Comparison of ENCODE assay signal across 9 cellular contexts in genomic region chr6:24520929-24521546, GRCh38. TPM values are rescaled to one million over a fixed set of nuclear protein-coding genes. Genes with fewer than 3 reads are reported as not detected.
DNase-seq lines count a peak whose midpoint lies in the region; ATAC-seq and TF ChIP-seq lines count a peak whose summit lies in the region.
"Had no signal": no experiment of that assay in that cellular context is flagged by ENCODE, and none has a peak within 500 bp of the region (broad histone marks: within the 10 kb centered on the region; RNA-seq: fewer than 3 reads in every experiment).

No MANE protein-coding gene starts in this region.

- no peaks in the 10 kb centered on the region for H3K4me1 ChIP-seq in CD4-positive, alpha-beta memory T cell (ENCODE audit: insufficient read depth, low read length)

- H3K9me3 ChIP-seq in CD4-positive, alpha-beta memory T cell (ENCODE audit: control insufficient read depth in 1 of 2, low read length in 2 of 2): no peaks in the 10 kb centered on the region

- no peak overlapping the region for H3K4me3 Mint-ChIP-seq in CD4-positive, alpha-beta memory T cell
- H3K4me3 Mint-ChIP-seq: T-helper 1 cell treated with Interleukin-12 subunit alpha and Interleukin-12 subunit beta and Interleukin-4 antibody, amounts not matched to agents 30 μg/mL and 1 μg/mL, for 36 hours had no signal

- no peaks in the 10 kb centered on the region for H3K4me1 Mint-ChIP-seq in CD4-positive, alpha-beta memory T cell

- CTCF ChIA-PET in CD4-positive, alpha-beta memory T cell (lab: Charles Lee; ENCODE audit: partially characterized antibody): interaction anchor here (0.6 to 3.3 kb wide), 13 partner anchors 8 to 90 kb away, joined by 3 to 34 read pairs (median 3); partner anchors contain the start of gene ALDH5A1

- H3K27ac Mint-ChIP-seq in CD4-positive, alpha-beta memory T cell: no peak overlapping the region
- H3K27ac Mint-ChIP-seq: T-helper 1 cell treated with Interleukin-12 subunit alpha and Interleukin-12 subunit beta and Interleukin-4 antibody, amounts not matched to agents 30 μg/mL and 1 μg/mL, for 36 hours had no signal

- H3K9me3 Mint-ChIP-seq in CD4-positive, alpha-beta memory T cell: no peaks in the 10 kb centered on the region
- H3K9me3 Mint-ChIP-seq: T-helper 1 cell treated with Interleukin-12 subunit alpha and Interleukin-12 subunit beta and Interleukin-4 antibody, amounts not matched to agents 30 μg/mL and 1 μg/mL, for 36 hours had no signal

- H3K36me3 ChIP-seq in CD4-positive, alpha-beta memory T cell (ENCODE audit: insufficient read depth, low read length): peaks cover 3% of the 10 kb centered on the region

- DNase-seq in CD4-positive, alpha-beta memory T cell: peak in 3 of 5 donors; percentile 10 to 13 (median 13)
- DNase-seq in SK-N-DZ (ENCODE audit: low spot score) (peak; percentile 46), cardiac fibroblast (ENCODE audit: low read depth in 2 of 2) (peak; percentile 38 to 41), left lobe of liver (ENCODE audit: low spot score) (peak; percentile 68), COR-L47 (lab: John Stamatoyannopoulos, UW) (no peak)
- DNase-seq in stimulated activated naive CD4-positive, alpha-beta T cell treated with Interleukin-2 at 50 U/mL for 16 hours (lab: John Stamatoyannopoulos, UW): peak; percentile 12

- H3K27ac ChIP-seq in CD4-positive, alpha-beta memory T cell (ENCODE audit: low read depth, low read length): no peak overlapping the region

- H3K36me3 Mint-ChIP-seq in CD4-positive, alpha-beta memory T cell: peaks cover 12 to 19% of the 10 kb centered on the region in 2 donors

- no peaks in the 10 kb centered on the region for H3K27me3 Mint-ChIP-seq in CD4-positive, alpha-beta memory T cell

- TF ChIP-seq CTCF in cardiac fibroblast (IDR thresholded peaks at IDR 0.05; ENCODE audit: low read depth, low read length): peak; percentile 82

- no peak overlapping the region for H3K4me3 ChIP-seq in CD4-positive, alpha-beta memory T cell (ENCODE audit: low read length in 2 of 2)
- H3K4me3 ChIP-seq in cardiac fibroblast (replicated peaks in 1 of 2; ENCODE audit: low read depth in 2 of 2, low read length in 2 of 2): no peak overlapping the region

- ATAC-seq in GM18907 (IDR thresholded peaks at IDR 0.05; ENCODE audit: unreplicated experiment) (peak; percentile 50), HG03175 (IDR thresholded peaks at IDR 0.05; ENCODE audit: unreplicated experiment) (peak; percentile 49), left lobe of liver (peak; percentile 99)

- POLR2A ChIA-PET in CD4-positive, alpha-beta memory T cell (lab: Charles Lee; ENCODE audit: partially characterized antibody): interaction anchor here (3.1 kb wide), 1 partner anchor 26 kb away, joined by 9 read pairs; the partner anchor contains the start of gene ALDH5A1

- H3K27me3 ChIP-seq in CD4-positive, alpha-beta memory T cell (ENCODE audit: insufficient read depth, low read length): no peaks in the 10 kb centered on the region

- intact Hi-C loops in CD4-positive, alpha-beta memory T cell (cut with micrococcal nuclease): loop anchor here (2.0 kb wide), 1 partner anchor 26 kb away; the partner anchor contains the start of gene ALDH5A1

RNA-seq across cellular contexts. Expression of gene ALDH5A1, which starts 26.3 kb away (rescaled TPM):
- 10 to 100 TPM; 13.0 to 13.9 TPM for total RNA-seq in CD4-positive, alpha-beta memory T cell
- polyA plus RNA-seq in CD4-positive, alpha-beta memory T cell: 10 to 100 TPM in 1 of 2 donors, 1 to 10 TPM in 1; 8.5 to 10.2 TPM
- polyA plus RNA-seq in SK-N-DZ (2014; cell fraction: cytosol; rRNA removed): 6.5 and 6.6 TPM in 2 replicates
- polyA plus RNA-seq in SK-N-DZ (2014; cell fraction: nucleus; rRNA removed): 3.9 and 5.0 TPM in 2 replicates
- 62.2 TPM for total RNA-seq in left lobe of liver

RNA-seq across cellular contexts. Expression of gene GPLD1, which starts 31.7 kb away (rescaled TPM):
- 1 to 10 TPM in 1 of 2 experiments, under 1 TPM in 1; 0.49 to 1.4 TPM for total RNA-seq in CD4-positive, alpha-beta memory T cell
- under 1 TPM in 1 of 2 donors, not detected in 1; 0.30 TPM for polyA plus RNA-seq in CD4-positive, alpha-beta memory T cell
- polyA plus RNA-seq in SK-N-DZ (2014; cell fraction: cytosol; rRNA removed): 2.7 and 3.0 TPM in 2 replicates
- 1.7 and 6.6 TPM in 2 replicates for polyA plus RNA-seq in SK-N-DZ (2014; cell fraction: nucleus; rRNA removed)
- total RNA-seq in left lobe of liver: 53.1 TPM

Comparison
In these comparisons a context has a peak if more than half of its experiments do, and no peak if none do; other contexts are left out.
1. ATAC-seq: peak in every context shown above with its lines; median percentile 99 in left lobe of liver; 50 in GM18907; 49 in HG03175.
2. RNA of gene GPLD1, which starts 31.7 kb away (total RNA-seq): 53.1 TPM in left lobe of liver (single experiment); 0.49 to 1.4 TPM in CD4-positive, alpha-beta memory T cell; every median in the first group is over 10 times any median in the second.